In the genomic region with DNA sequence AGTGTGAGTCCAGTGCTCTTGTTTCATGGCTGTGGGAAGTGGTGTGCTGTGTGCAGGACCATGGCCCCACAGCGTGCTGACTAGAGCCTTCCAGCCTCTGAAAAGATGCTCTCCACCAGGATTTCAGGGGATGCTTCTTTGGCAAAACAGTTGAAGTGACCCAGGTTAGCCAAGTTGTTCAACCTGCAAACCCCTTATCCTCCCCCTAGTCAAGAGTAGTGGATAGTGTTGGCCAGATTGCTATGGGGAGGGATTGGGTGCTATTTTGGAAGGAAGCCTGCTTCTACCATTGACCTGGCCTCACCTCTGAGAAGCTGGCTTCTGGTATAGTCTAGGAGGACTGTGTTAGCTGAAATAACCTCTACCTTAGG, we compare ENCODE assay signal across 12 cellular contexts. TPM values are rescaled to one million over a fixed set of nuclear protein-coding genes. Genes with fewer than 3 reads are reported as not detected.
A peak's percentile ranks its signal among the peaks of the same experiment; 100 is the strongest.
DNase-seq lines count a peak whose midpoint lies in the region; ATAC-seq and TF ChIP-seq lines count a peak whose summit lies in the region.
"Had no signal": no experiment of that assay in that cellular context is flagged by ENCODE, and none has a peak within 500 bp of the region (broad histone marks: within the 10 kb centered on the region; RNA-seq: fewer than 3 reads in every experiment).

No MANE protein-coding gene starts in this region.

- peak overlapping the region; percentile 91 for H3K27ac ChIP-seq in brain microvascular endothelial cell
- H3K27ac ChIP-seq in left lung: peak overlapping the region in 1 of 2 donors; percentile 81
- H3K27ac ChIP-seq: BLaER1 had no signal

- TF ChIP-seq CTCF in brain microvascular endothelial cell (IDR thresholded peaks at IDR 0.05; ENCODE audit: low read depth, low read length, missing control alignments) (no peak), left lung (IDR thresholded peaks at IDR 0.05) (no peak), type B pancreatic cell (conservative IDR thresholded peaks at IDR 0.05) (no peak)

- H3K9me3 Mint-ChIP-seq in activated naive CD4-positive, alpha-beta T cell treated with anti-CD3 and anti-CD28 coated beads, Interleukin-2, amount 50 U/mL, for 24 hours: no peaks in the 10 kb centered on the region
- H3K9me3 Mint-ChIP-seq in activated naive CD4-positive, alpha-beta T cell treated with anti-CD3 and anti-CD28 coated beads, Interleukin-2, amount 10 ng/mL, durations not matched to agents 7 days and 5 days: no peaks in the 10 kb centered on the region
- H3K9me3 Mint-ChIP-seq in type B pancreatic cell: no peaks in the 10 kb centered on the region
- H3K9me3 Mint-ChIP-seq: activated CD4-positive, alpha-beta T cell treated with anti-CD3 and anti-CD28 coated beads, Interleukin-2, amount 10 ng/mL, durations not matched to agents 7 days and 5 days had no signal

- peaks cover 16% of the 10 kb centered on the region for H3K4me1 Mint-ChIP-seq in activated naive CD4-positive, alpha-beta T cell treated with anti-CD3 and anti-CD28 coated beads, Interleukin-2, amount 50 U/mL, for 24 hours
- peaks cover 40% of the 10 kb centered on the region for H3K4me1 Mint-ChIP-seq in activated naive CD4-positive, alpha-beta T cell treated with anti-CD3 and anti-CD28 coated beads, Interleukin-2, amount 10 ng/mL, durations not matched to agents 7 days and 5 days
- peaks cover 5% of the 10 kb centered on the region for H3K4me1 Mint-ChIP-seq in type B pancreatic cell (ENCODE audit: unreplicated experiment)

- no peaks in the 10 kb centered on the region for H3K9me3 ChIP-seq in left lung
- H3K9me3 ChIP-seq: BLaER1 had no signal

- intact Hi-C loops in left lung (cut with DNase I): no loop called here

- DNase-seq in activated naive CD4-positive, alpha-beta T cell treated with anti-CD3 and anti-CD28 coated beads, Interleukin-2, amount 10 ng/mL, durations not matched to agents 7 days and 5 days: no peak
- DNase-seq in brain microvascular endothelial cell (no peak), left lung (no peak), type B pancreatic cell (ENCODE audit: extremely low spot score, unreplicated experiment) (no peak), NCI-H1436 treated with DMSO at 0.1 percent for 48 hours (lab: John Stamatoyannopoulos, UW) (no peak), iPS-NIHi7 (ENCODE audit: extremely low spot score) (no peak), cortex of kidney (lab: John Stamatoyannopoulos, UW) (no peak)
- DNase-seq: activated CD4-positive, alpha-beta T cell treated with anti-CD3 and anti-CD28 coated beads, Interleukin-2, amount 10 ng/mL, durations not matched to agents 7 days and 5 days; SIG-M5 had no signal

- in situ Hi-C loops in brain microvascular endothelial cell (cut with HindIII; ENCODE audit: low pct_ligation_motif_present, low sequenced_read_pairs): no loop called here

- H3K27ac Mint-ChIP-seq in activated naive CD4-positive, alpha-beta T cell treated with anti-CD3 and anti-CD28 coated beads, Interleukin-2, amount 50 U/mL, for 24 hours: no peak overlapping the region
- H3K27ac Mint-ChIP-seq in activated naive CD4-positive, alpha-beta T cell treated with anti-CD3 and anti-CD28 coated beads, Interleukin-2, amount 10 ng/mL, durations not matched to agents 7 days and 5 days: no peak overlapping the region
- H3K27ac Mint-ChIP-seq in type B pancreatic cell: no peak overlapping the region

- no peak for ATAC-seq in left lung
- ATAC-seq: HepG2 had no signal

- H3K36me3 ChIP-seq in brain microvascular endothelial cell (replicated peaks): peaks cover 21% of the 10 kb centered on the region
- no peaks in the 10 kb centered on the region for H3K36me3 ChIP-seq in left lung
- H3K36me3 ChIP-seq: BLaER1 had no signal

- H3K4me3 Mint-ChIP-seq in activated naive CD4-positive, alpha-beta T cell treated with anti-CD3 and anti-CD28 coated beads, Interleukin-2, amount 50 U/mL, for 24 hours: peak overlapping the region; percentile 79
- H3K4me3 Mint-ChIP-seq in activated naive CD4-positive, alpha-beta T cell treated with anti-CD3 and anti-CD28 coated beads, Interleukin-2, amount 10 ng/mL, durations not matched to agents 7 days and 5 days: no peak overlapping the region
- peak overlapping the region; percentile 85 for H3K4me3 Mint-ChIP-seq in type B pancreatic cell

- CTCF ChIA-PET in activated naive CD4-positive, alpha-beta T cell treated with anti-CD3 and anti-CD28 coated beads, Interleukin-2, amount 10 ng/mL, durations not matched to agents 7 days and 5 days (lab: Charles Lee): no interaction called here

- H3K27me3 Mint-ChIP-seq in activated naive CD4-positive, alpha-beta T cell treated with anti-CD3 and anti-CD28 coated beads, Interleukin-2, amount 50 U/mL, for 24 hours: no peaks in the 10 kb centered on the region
- no peaks in the 10 kb centered on the region for H3K27me3 Mint-ChIP-seq in activated naive CD4-positive, alpha-beta T cell treated with anti-CD3 and anti-CD28 coated beads, Interleukin-2, amount 10 ng/mL, durations not matched to agents 7 days and 5 days
- H3K27me3 Mint-ChIP-seq in type B pancreatic cell: peaks cover 56% of the 10 kb centered on the region
- H3K27me3 Mint-ChIP-seq: activated CD4-positive, alpha-beta T cell treated with anti-CD3 and anti-CD28 coated beads, Interleukin-2, amount 10 ng/mL, durations not matched to agents 7 days and 5 days had no signal

- no peaks in the 10 kb centered on the region for H3K36me3 Mint-ChIP-seq in activated naive CD4-positive, alpha-beta T cell treated with anti-CD3 and anti-CD28 coated beads, Interleukin-2, amount 50 U/mL, for 24 hours
- no peaks in the 10 kb centered on the region for H3K36me3 Mint-ChIP-seq in activated naive CD4-positive, alpha-beta T cell treated with anti-CD3 and anti-CD28 coated beads, Interleukin-2, amount 10 ng/mL, durations not matched to agents 7 days and 5 days
- no peaks in the 10 kb centered on the region for H3K36me3 Mint-ChIP-seq in type B pancreatic cell

- H3K27me3 ChIP-seq in brain microvascular endothelial cell (replicated peaks) (no peaks in the 10 kb centered on the region), left lung (no peaks in the 10 kb centered on the region)

- H3K4me1 ChIP-seq in left lung: peaks cover 12 to 56% of the 10 kb centered on the region in 2 donors

- H3K4me3 ChIP-seq in brain microvascular endothelial cell (ENCODE audit: low read depth, low read length): peak overlapping the region; percentile 97
- peak overlapping the region; percentile 87 to 88 for H3K4me3 ChIP-seq in left lung
- H3K4me3 ChIP-seq: BLaER1 had no signal

RNA-seq across cellular contexts. Expression of gene MICAL2, which starts 1.7 kb away (rescaled TPM):
- 100 to 1,000 TPM; 242 to 293 TPM for total RNA-seq in left lung
- 35.7 and 38.0 TPM in 2 replicates for total RNA-seq in type B pancreatic cell (ENCODE audit: low replicate concordance)
